Comparison of ENCODE assay signal across 10 cellular contexts in genomic region chr5:157582731-157583580, GRCh38. TPM values are rescaled to one million over a fixed set of nuclear protein-coding genes. Genes with fewer than 3 reads are reported as not detected.
A peak's percentile ranks its signal among the peaks of the same experiment; 100 is the strongest.
DNase-seq lines count a peak whose midpoint lies in the region; ATAC-seq and TF ChIP-seq lines count a peak whose summit lies in the region.
"Had no signal": no experiment of that assay in that cellular context is flagged by ENCODE, and none has a peak within 500 bp of the region (broad histone marks: within the 10 kb centered on the region; RNA-seq: fewer than 3 reads in every experiment).

No MANE protein-coding gene starts in this region.

- H3K9me3 Mint-ChIP-seq in natural killer cell treated with Interleukin-12 subunit alpha and Interleukin-12 subunit beta and Interleukin-15 and Interleukin-18, amount 100 ng/mL, for 72 hours = peaks cover 4% of the 10 kb centered on the region
- no peaks in the 10 kb centered on the region for H3K9me3 Mint-ChIP-seq in natural killer cell
- H3K9me3 Mint-ChIP-seq in activated naive CD8-positive, alpha-beta T cell treated with anti-CD3 and anti-CD28 coated beads for 36 hours = peaks cover 6% of the 10 kb centered on the region

- no peaks in the 10 kb centered on the region for H3K27me3 Mint-ChIP-seq in natural killer cell treated with Interleukin-12 subunit alpha and Interleukin-12 subunit beta and Interleukin-15 and Interleukin-18, amount 100 ng/mL, for 72 hours
- no peaks in the 10 kb centered on the region for H3K27me3 Mint-ChIP-seq in natural killer cell (ENCODE audit: low read depth in 2 of 2)
- H3K27me3 Mint-ChIP-seq in activated naive CD8-positive, alpha-beta T cell treated with anti-CD3 and anti-CD28 coated beads for 36 hours = peaks cover 3% of the 10 kb centered on the region

- no peak for TF ChIP-seq CTCF in natural killer cell (IDR thresholded peaks at IDR 0.05)

- ATAC-seq in natural killer cell treated with Interleukin-12 subunit alpha and Interleukin-12 subunit beta and Interleukin-15 and Interleukin-18, amount 100 ng/mL, for 72 hours = peak; percentile 90 to 93
- ATAC-seq in natural killer cell (no peak), HG03108 (IDR thresholded peaks at IDR 0.05; ENCODE audit: unreplicated experiment) (peak; percentile 61)
- ATAC-seq: pancreas had no signal

- H3K27ac Mint-ChIP-seq in natural killer cell treated with Interleukin-12 subunit alpha and Interleukin-12 subunit beta and Interleukin-15 and Interleukin-18, amount 100 ng/mL, for 72 hours = peak overlapping the region; percentile 68 to 73
- H3K27ac Mint-ChIP-seq in natural killer cell = no peak overlapping the region
- H3K27ac Mint-ChIP-seq in activated naive CD8-positive, alpha-beta T cell treated with anti-CD3 and anti-CD28 coated beads for 36 hours = peak overlapping the region; percentile 39

- intact Hi-C loops in natural killer cell (cut with micrococcal nuclease) = no loop called here

- H3K36me3 Mint-ChIP-seq in natural killer cell treated with Interleukin-12 subunit alpha and Interleukin-12 subunit beta and Interleukin-15 and Interleukin-18, amount 100 ng/mL, for 72 hours = peaks cover 5% of the 10 kb centered on the region
- H3K36me3 Mint-ChIP-seq in natural killer cell = no peaks in the 10 kb centered on the region
- H3K36me3 Mint-ChIP-seq in activated naive CD8-positive, alpha-beta T cell treated with anti-CD3 and anti-CD28 coated beads for 36 hours = peaks cover 5% of the 10 kb centered on the region

- no peak for DNase-seq in natural killer cell treated with Interleukin-12 subunit alpha and Interleukin-12 subunit beta and Interleukin-15 and Interleukin-18, amount 100 ng/mL, for 72 hours (ENCODE audit: low spot score)
- DNase-seq in natural killer cell = no peak
- DNase-seq in activated naive CD8-positive, alpha-beta T cell treated with anti-CD3 and anti-CD28 coated beads for 36 hours = no peak
- DNase-seq in NCI-H2029 (lab: John Stamatoyannopoulos, UW) = no peak
- no peak for DNase-seq in NCI-H1092 (lab: John Stamatoyannopoulos, UW)
- DNase-seq in dedifferentiated amniotic fluid mesenchymal stem cell (ENCODE audit: extremely low spot score) = no peak
- no peak for DNase-seq in germinal center (ENCODE audit: low spot score)
- DNase-seq: NCI-H1092 treated with DMSO at 0.1 percent for 48 hours, pancreas had no signal

- H3K4me1 Mint-ChIP-seq in natural killer cell treated with Interleukin-12 subunit alpha and Interleukin-12 subunit beta and Interleukin-15 and Interleukin-18, amount 100 ng/mL, for 72 hours (ENCODE audit: low read depth in 2 of 2) = peaks cover 34 to 36% of the 10 kb centered on the region in 2 donors
- H3K4me1 Mint-ChIP-seq in natural killer cell = no peaks in the 10 kb centered on the region
- H3K4me1 Mint-ChIP-seq in activated naive CD8-positive, alpha-beta T cell treated with anti-CD3 and anti-CD28 coated beads for 36 hours = peaks cover 24% of the 10 kb centered on the region

- peak overlapping the region; percentile 63 for H3K4me3 Mint-ChIP-seq in natural killer cell treated with Interleukin-12 subunit alpha and Interleukin-12 subunit beta and Interleukin-15 and Interleukin-18, amount 100 ng/mL, for 72 hours
- H3K4me3 Mint-ChIP-seq in natural killer cell = no peak overlapping the region
- H3K4me3 Mint-ChIP-seq in activated naive CD8-positive, alpha-beta T cell treated with anti-CD3 and anti-CD28 coated beads for 36 hours = no peak overlapping the region

RNA-seq across cellular contexts. Expression of gene ADAM19, which starts 7.4 kb away (rescaled TPM):
- 100 to 1,000 TPM; 358 to 384 TPM for total RNA-seq in natural killer cell treated with Interleukin-12 subunit alpha and Interleukin-12 subunit beta and Interleukin-15 and Interleukin-18, amount 100 ng/mL, for 72 hours
- total RNA-seq in natural killer cell = 10 to 100 TPM in 1 of 3 donors, 1 to 10 TPM in 2; 1.2 to 28.0 (median 4.7) TPM
- total RNA-seq in activated naive CD8-positive, alpha-beta T cell treated with anti-CD3 and anti-CD28 coated beads for 36 hours = 1 to 10 TPM; 2.8 to 3.5 TPM

Comparison
In these comparisons a context has a peak if more than half of its experiments do, and no peak if none do; other contexts are left out.
1. ATAC-seq: peak in natural killer cell treated with Interleukin-12 subunit alpha and Interleukin-12 subunit beta and Interleukin-15 and Interleukin-18, amount 100 ng/mL, for 72 hours (2 of 2) and HG03108 (single experiment); none in natural killer cell (0 of 3).
2. H3K27ac Mint-ChIP-seq: peak in natural killer cell treated with Interleukin-12 subunit alpha and Interleukin-12 subunit beta and Interleukin-15 and Interleukin-18, amount 100 ng/mL, for 72 hours (2 of 2) and activated naive CD8-positive, alpha-beta T cell treated with anti-CD3 and anti-CD28 coated beads for 36 hours (single experiment); none in natural killer cell (0 of 2).
3. RNA of gene ADAM19, which starts 7.4 kb away (total RNA-seq): 358 to 384 TPM in natural killer cell treated with Interleukin-12 subunit alpha and Interleukin-12 subunit beta and Interleukin-15 and Interleukin-18, amount 100 ng/mL, for 72 hours; 1.2 to 28.0 TPM in natural killer cell and 2.8 to 3.5 TPM in activated naive CD8-positive, alpha-beta T cell treated with anti-CD3 and anti-CD28 coated beads for 36 hours; every median in the first group is over 10 times any median in the second.